In the genomic region with DNA sequence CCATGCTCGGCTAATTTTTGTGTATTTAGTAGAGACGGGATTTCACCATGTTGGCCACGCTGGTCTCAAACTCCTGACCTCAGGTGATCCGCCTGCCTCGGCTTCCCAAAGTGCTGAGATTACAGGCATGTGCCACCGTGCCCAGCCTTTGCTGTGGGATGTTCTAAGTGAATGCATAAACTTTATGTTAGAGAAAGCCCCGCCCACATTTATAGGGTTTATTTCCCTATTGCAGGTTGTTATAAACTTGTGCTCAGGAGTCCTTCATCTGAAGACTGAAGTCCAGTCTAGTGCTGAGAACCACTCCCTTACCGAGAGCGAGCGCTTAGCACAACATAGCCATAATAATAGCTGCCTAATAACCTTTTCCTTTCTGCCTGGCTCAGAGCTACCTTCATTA, we compare ENCODE assay signal across 20 cellular contexts.
"Had no signal": no experiment of that assay in that cellular context is flagged by ENCODE, and none has a peak within 500 bp of the region (broad histone marks: within the 10 kb centered on the region; RNA-seq: fewer than 3 reads in every experiment).

No MANE protein-coding gene starts in this region.

- DNase-seq: activated CD4-positive, alpha-beta T cell treated with anti-CD3 and anti-CD28 coated beads for 4 hours; activated CD4-positive, alpha-beta T cell treated with anti-CD3 and anti-CD28 coated beads, Interleukin-2, amount 50 U/mL, for 48 hours; activated CD4-positive, CD25-positive, alpha-beta regulatory T cell; activated naive CD4-positive, alpha-beta T cell; activated T-cell treated with anti-CD3 and anti-CD28 coated beads, Interleukin-2, amount 50 U/mL, for 4 hours; central memory CD4-positive, alpha-beta T cell; endodermal cell; esophagus squamous epithelium; gastrocnemius medialis; hypothalamus; mesenchymal stem cell; naive thymus-derived CD8-positive, alpha-beta T cell; spleen; stimulated activated CD4-positive, alpha-beta T cell treated with anti-CD3 and anti-CD28 coated beads, Interleukin-4, amount 100 ng/mL, for 1 hour; stimulated activated naive CD4-positive, alpha-beta T cell; T-helper 17 cell; testis had no signal

- H3K4me1 ChIP-seq: esophagus squamous epithelium, gastrocnemius medialis, prostate gland, spleen, testis had no signal

- H3K27ac ChIP-seq: esophagus squamous epithelium, gastrocnemius medialis, prostate gland, spleen, testis had no signal

- H3K9me3 ChIP-seq: esophagus squamous epithelium, gastrocnemius medialis, prostate gland, spleen, testis had no signal

- H3K27me3 ChIP-seq: esophagus squamous epithelium, gastrocnemius medialis, spleen, testis had no signal

- H3K36me3 ChIP-seq: esophagus squamous epithelium, gastrocnemius medialis, prostate gland, spleen had no signal

- H3K4me3 ChIP-seq: esophagus squamous epithelium, gastrocnemius medialis, prostate gland, spleen, testis had no signal

- ATAC-seq: activated T-cell treated with anti-CD3 and anti-CD28 coated beads, Interleukin-2, amount 50 U/mL, for 4 hours; gastrocnemius medialis; naive thymus-derived CD8-positive, alpha-beta T cell; T-helper 17 cell had no signal

- FAIRE-seq: astrocyte, colon had no signal
